14 cellular contexts compared by ENCODE assay signal in genomic region chr22:19062909-19063308, GRCh38.
"Had no signal": no experiment of that assay in that cellular context is flagged by ENCODE, and none has a peak within 500 bp of the region (broad histone marks: within the 10 kb centered on the region; RNA-seq: fewer than 3 reads in every experiment).

No MANE protein-coding gene starts in this region.

- H3K9me3 ChIP-seq: SJCRH30 had no signal

- H3K4me3 ChIP-seq: SJCRH30 had no signal

- H3K4me3 Mint-ChIP-seq: activated T-cell treated with anti-CD3 and anti-CD28 coated beads, Interleukin-2, amount 50 U/mL, for 4 hours; dendritic cell treated with granulocyte-macrophage colony-stimulating factor and Interleukin-4, amounts not matched to agents 40 ng/mL and 50 ng/mL, for 4 days; effector memory CD8-positive, alpha-beta T cell; natural killer cell; stimulated activated naive CD8-positive, alpha-beta T cell treated with anti-CD3 and anti-CD28 coated beads, Interleukin-15, Interleukin-2, amounts not matched to agents 100 ng/mL and 50 ng/mL, for 24 hours had no signal

- ATAC-seq: activated T-cell treated with anti-CD3 and anti-CD28 coated beads, Interleukin-2, amount 50 U/mL, for 4 hours; effector memory CD8-positive, alpha-beta T cell; natural killer cell; sciatic nerve had no signal

- H3K4me1 ChIP-seq: SJCRH30 had no signal

- H3K9me3 Mint-ChIP-seq: activated T-cell treated with anti-CD3 and anti-CD28 coated beads, Interleukin-2, amount 50 U/mL, for 4 hours; dendritic cell treated with granulocyte-macrophage colony-stimulating factor and Interleukin-4, amounts not matched to agents 40 ng/mL and 50 ng/mL, for 4 days; effector memory CD8-positive, alpha-beta T cell; natural killer cell; stimulated activated naive CD8-positive, alpha-beta T cell treated with anti-CD3 and anti-CD28 coated beads, Interleukin-15, Interleukin-2, amounts not matched to agents 100 ng/mL and 50 ng/mL, for 24 hours had no signal

- H3K27ac Mint-ChIP-seq: dendritic cell treated with granulocyte-macrophage colony-stimulating factor and Interleukin-4, amounts not matched to agents 40 ng/mL and 50 ng/mL, for 4 days; natural killer cell; stimulated activated naive CD8-positive, alpha-beta T cell treated with anti-CD3 and anti-CD28 coated beads, Interleukin-15, Interleukin-2, amounts not matched to agents 100 ng/mL and 50 ng/mL, for 24 hours had no signal

- DNase-seq: activated CD4-positive, CD25-positive, alpha-beta regulatory T cell treated with anti-CD3 and anti-CD28 coated beads, Interleukin-2, amount 50 U/mL, for 72 hours; activated T-cell treated with anti-CD3 and anti-CD28 coated beads, Interleukin-2, amount 50 U/mL, for 4 hours; effector memory CD8-positive, alpha-beta T cell; erythroblast; kidney glomerular epithelial cell; mammary epithelial cell; natural killer cell; RPMI8226; SJCRH30; stimulated activated CD4-positive, alpha-beta T cell treated with anti-CD3 and anti-CD28 coated beads, Interleukin-4, amount 100 ng/mL, for 1 hour; stimulated activated CD8-positive, alpha-beta memory T cell treated with anti-CD3 and anti-CD28 coated beads, Interleukin-4, amount 100 ng/mL, for 48 hours had no signal

- H3K36me3 Mint-ChIP-seq: natural killer cell had no signal

- H3K27me3 ChIP-seq: SJCRH30 had no signal

- H3K27me3 Mint-ChIP-seq: dendritic cell treated with granulocyte-macrophage colony-stimulating factor and Interleukin-4, amounts not matched to agents 40 ng/mL and 50 ng/mL, for 4 days; effector memory CD8-positive, alpha-beta T cell; stimulated activated naive CD8-positive, alpha-beta T cell treated with anti-CD3 and anti-CD28 coated beads, Interleukin-15, Interleukin-2, amounts not matched to agents 100 ng/mL and 50 ng/mL, for 24 hours had no signal

- H3K27ac ChIP-seq: SJCRH30 had no signal
